18 cellular contexts compared by ENCODE assay signal in genomic region chr3:7567160-7567559, GRCh38.
"Had no signal": no experiment of that assay in that cellular context is flagged by ENCODE, and none has a peak within 500 bp of the region (broad histone marks: within the 10 kb centered on the region; RNA-seq: fewer than 3 reads in every experiment).

No MANE protein-coding gene starts in this region.

- H3K27ac ChIP-seq: dorsolateral prefrontal cortex, gastrocnemius medialis, heart left ventricle, prostate gland, transverse colon, WERI-Rb-1 had no signal

- H3K4me3 ChIP-seq: dorsolateral prefrontal cortex, gastrocnemius medialis, heart left ventricle, lung, prostate gland, smooth muscle cell, transverse colon had no signal

- H3K27me3 Mint-ChIP-seq: activated CD4-positive, alpha-beta memory T cell treated with anti-CD3 and anti-CD28 coated beads, Interleukin-2, amount 10 ng/mL, durations not matched to agents 7 days and 5 days; activated naive CD4-positive, alpha-beta T cell treated with anti-CD3 and anti-CD28 coated beads, Interleukin-2, amount 10 ng/mL, durations not matched to agents 7 days and 5 days; activated T-cell treated with anti-CD3 and anti-CD28 coated beads, Interleukin-2, amount 50 U/mL, for 24 hours had no signal

- H3K4me1 ChIP-seq: gastrocnemius medialis, heart left ventricle, prostate gland, transverse colon had no signal

- H3K4me2 ChIP-seq: smooth muscle cell had no signal

- H3K27ac Mint-ChIP-seq: activated CD4-positive, alpha-beta memory T cell treated with anti-CD3 and anti-CD28 coated beads, Interleukin-2, amount 10 ng/mL, durations not matched to agents 7 days and 5 days; activated CD4-positive, alpha-beta T cell treated with anti-CD3 and anti-CD28 coated beads for 36 hours; activated naive CD4-positive, alpha-beta T cell treated with anti-CD3 and anti-CD28 coated beads, Interleukin-2, amount 10 ng/mL, durations not matched to agents 7 days and 5 days; activated T-cell treated with anti-CD3 and anti-CD28 coated beads, Interleukin-2, amount 50 U/mL, for 24 hours; endodermal cell had no signal

- DNase-seq: activated CD4-positive, alpha-beta memory T cell treated with anti-CD3 and anti-CD28 coated beads, Interleukin-2, amount 10 ng/mL, durations not matched to agents 7 days and 5 days; activated CD4-positive, alpha-beta T cell treated with anti-CD3 and anti-CD28 coated beads for 36 hours; activated naive CD4-positive, alpha-beta T cell treated with anti-CD3 and anti-CD28 coated beads, Interleukin-2, amount 10 ng/mL, durations not matched to agents 7 days and 5 days; activated T-cell treated with anti-CD3 and anti-CD28 coated beads, Interleukin-2, amount 50 U/mL, for 24 hours; dorsolateral prefrontal cortex; endodermal cell; gastrocnemius medialis; heart left ventricle; left colon; midbrain; right cardiac atrium; stimulated activated naive CD8-positive, alpha-beta T cell treated with anti-CD3 and anti-CD28 coated beads, Interleukin-15, Interleukin-2, amounts not matched to agents 100 U/mL and 50 U/mL, for 24 hours; transverse colon; WERI-Rb-1 had no signal

- H3K4me3 Mint-ChIP-seq: activated CD4-positive, alpha-beta memory T cell treated with anti-CD3 and anti-CD28 coated beads, Interleukin-2, amount 10 ng/mL, durations not matched to agents 7 days and 5 days; activated CD4-positive, alpha-beta T cell treated with anti-CD3 and anti-CD28 coated beads for 36 hours; activated naive CD4-positive, alpha-beta T cell treated with anti-CD3 and anti-CD28 coated beads, Interleukin-2, amount 10 ng/mL, durations not matched to agents 7 days and 5 days; activated T-cell treated with anti-CD3 and anti-CD28 coated beads, Interleukin-2, amount 50 U/mL, for 24 hours; endodermal cell; neural crest cell had no signal

- H3K27me3 ChIP-seq: dorsolateral prefrontal cortex, gastrocnemius medialis, heart left ventricle, transverse colon had no signal

- H3K36me3 ChIP-seq: gastrocnemius medialis, heart left ventricle, prostate gland, transverse colon, WERI-Rb-1 had no signal

- H3K4me1 Mint-ChIP-seq: activated CD4-positive, alpha-beta memory T cell treated with anti-CD3 and anti-CD28 coated beads, Interleukin-2, amount 10 ng/mL, durations not matched to agents 7 days and 5 days; activated CD4-positive, alpha-beta T cell treated with anti-CD3 and anti-CD28 coated beads for 36 hours; activated naive CD4-positive, alpha-beta T cell treated with anti-CD3 and anti-CD28 coated beads, Interleukin-2, amount 10 ng/mL, durations not matched to agents 7 days and 5 days; neural crest cell had no signal

- ATAC-seq: activated CD4-positive, alpha-beta T cell treated with anti-CD3 and anti-CD28 coated beads for 36 hours; gastrocnemius medialis; heart left ventricle; left colon; right cardiac atrium; stimulated activated naive CD8-positive, alpha-beta T cell treated with anti-CD3 and anti-CD28 coated beads, Interleukin-15, Interleukin-2, amounts not matched to agents 100 U/mL and 50 U/mL, for 24 hours had no signal

- H3K36me3 Mint-ChIP-seq: activated naive CD4-positive, alpha-beta T cell treated with anti-CD3 and anti-CD28 coated beads, Interleukin-2, amount 10 ng/mL, durations not matched to agents 7 days and 5 days had no signal
